39 cellular contexts compared by ENCODE assay signal in genomic region chr15:96019114-96019513, GRCh38.
"Had no signal": no experiment of that assay in that cellular context is flagged by ENCODE, and none has a peak within 500 bp of the region (broad histone marks: within the 10 kb centered on the region; RNA-seq: fewer than 3 reads in every experiment).

No MANE protein-coding gene starts in this region.

- ATAC-seq: activated CD8-positive, alpha-beta T cell treated with anti-CD3 and anti-CD28 coated beads for 36 hours; activated naive CD8-positive, alpha-beta T cell treated with anti-CD3 and anti-CD28 coated beads, Interleukin-2, amount 50 U/mL, for 24 hours; activated T-cell treated with anti-CD3 and anti-CD28 coated beads, Interleukin-2, amount 50 U/mL, for 4 hours; activated T-cell treated with anti-CD3 and anti-CD28 coated beads, Interleukin-2, amount 50 U/mL, for 72 hours; activated T-helper 17 cell treated with anti-CD3 and anti-CD28 coated beads, Interleukin-2, amount 50 U/mL, for 72 hours; body of pancreas had no signal

- FAIRE-seq: bronchial epithelial cell, TTC549 had no signal

- DNase-seq: activated B cell treated with CpG ODN at 0.5 μM for 24 hours; activated CD4-positive, alpha-beta memory T cell treated with anti-CD3 and anti-CD28 coated beads for 36 hours; activated CD4-positive, alpha-beta T cell treated with anti-CD3 and anti-CD28 coated beads for 4 hours; activated CD4-positive, alpha-beta T cell treated with anti-CD3 and anti-CD28 coated beads, Interleukin-2, amount 10 ng/mL, durations not matched to agents 24 days and 14 days; activated CD4-positive, alpha-beta T cell treated with anti-CD3 and anti-CD28 coated beads, Interleukin-2, amount 50 U/mL, for 1 hour; activated CD4-positive, alpha-beta T cell treated with anti-CD3 and anti-CD28 coated beads, Interleukin-2, amount 50 U/mL, for 4 hours; activated CD4-positive, CD25-positive, alpha-beta regulatory T cell treated with anti-CD3 and anti-CD28 coated beads, Interleukin-2, amount 50 U/mL, for 72 hours; activated CD8-positive, alpha-beta memory T cell treated with anti-CD3 and anti-CD28 coated beads, Interleukin-2, amount 50 U/mL, for 4 hours; activated CD8-positive, alpha-beta T cell treated with anti-CD3 and anti-CD28 coated beads for 36 hours; activated gamma-delta T cell; activated naive CD4-positive, alpha-beta T cell treated with anti-CD3 and anti-CD28 coated beads, Interleukin-2, amount 10 ng/mL, durations not matched to agents 7 days and 5 days; activated naive CD4-positive, alpha-beta T cell treated with Interleukin-2 at 50 U/mL for 16 hours; activated naive CD8-positive, alpha-beta T cell treated with anti-CD3 and anti-CD28 coated beads, Interleukin-2, amount 10 ng/mL, durations not matched to agents 7 days and 5 days; activated naive CD8-positive, alpha-beta T cell treated with anti-CD3 and anti-CD28 coated beads, Interleukin-2, amount 50 U/mL, for 24 hours; activated T-cell treated with anti-CD3 and anti-CD28 coated beads for 4 hours; activated T-cell treated with anti-CD3 and anti-CD28 coated beads, Interleukin-2, amount 50 U/mL, for 1 hour; activated T-cell treated with anti-CD3 and anti-CD28 coated beads, Interleukin-2, amount 50 U/mL, for 4 hours; activated T-cell treated with anti-CD3 and anti-CD28 coated beads, Interleukin-2, amount 50 U/mL, for 72 hours; amygdala; anterior cingulate cortex; body of pancreas; brain microvascular endothelial cell; caudate nucleus; cerebellar nuclear complex; T-helper 1 cell; T-helper 2 cell; T-helper 9 cell had no signal

- H3K9me3 Mint-ChIP-seq: activated B cell treated with CpG ODN at 0.5 μM for 24 hours; activated CD8-positive, alpha-beta T cell treated with anti-CD3 and anti-CD28 coated beads for 36 hours; activated naive CD4-positive, alpha-beta T cell treated with anti-CD3 and anti-CD28 coated beads, Interleukin-2, amount 50 U/mL, for 24 hours; activated naive CD8-positive, alpha-beta T cell treated with anti-CD3 and anti-CD28 coated beads, Interleukin-2, amount 50 U/mL, for 24 hours; activated T-cell treated with anti-CD3 and anti-CD28 coated beads, Interleukin-2, amount 50 U/mL, for 4 hours; central memory CD8-positive, alpha-beta T cell had no signal

- H3K36me3 Mint-ChIP-seq: activated CD4-positive, alpha-beta memory T cell treated with anti-CD3 and anti-CD28 coated beads for 36 hours; activated naive CD4-positive, alpha-beta T cell treated with anti-CD3 and anti-CD28 coated beads, Interleukin-2, amount 10 ng/mL, durations not matched to agents 7 days and 5 days; activated naive CD4-positive, alpha-beta T cell treated with anti-CD3 and anti-CD28 coated beads, Interleukin-2, amount 50 U/mL, for 24 hours; activated naive CD8-positive, alpha-beta T cell; activated naive CD8-positive, alpha-beta T cell treated with anti-CD3 and anti-CD28 coated beads, Interleukin-2, amount 10 ng/mL, durations not matched to agents 7 days and 5 days had no signal

- H3K27me3 Mint-ChIP-seq: activated B cell treated with CpG ODN at 0.5 μM for 24 hours; central memory CD8-positive, alpha-beta T cell had no signal

- H3K27ac ChIP-seq: ascending aorta, body of pancreas, brain microvascular endothelial cell, cardiac muscle cell, VCaP had no signal

- H3K4me1 Mint-ChIP-seq: activated B cell treated with CpG ODN at 0.5 μM for 24 hours; activated CD4-positive, alpha-beta T cell treated with anti-CD3 and anti-CD28 coated beads, Interleukin-2, amount 10 ng/mL, durations not matched to agents 24 days and 14 days; activated naive CD4-positive, alpha-beta T cell treated with anti-CD3 and anti-CD28 coated beads, Interleukin-2, amount 10 ng/mL, durations not matched to agents 7 days and 5 days; activated naive CD4-positive, alpha-beta T cell treated with anti-CD3 and anti-CD28 coated beads, Interleukin-2, amount 50 U/mL, for 24 hours; activated naive CD8-positive, alpha-beta T cell treated with anti-CD3 and anti-CD28 coated beads, Interleukin-2, amount 10 ng/mL, durations not matched to agents 7 days and 5 days; activated naive CD8-positive, alpha-beta T cell treated with anti-CD3 and anti-CD28 coated beads, Interleukin-2, amount 50 U/mL, for 24 hours; activated T-helper 17 cell treated with anti-CD3 and anti-CD28 coated beads, Interleukin-2, amount 50 U/mL, for 72 hours; central memory CD8-positive, alpha-beta T cell had no signal

- H3K9me3 ChIP-seq: ascending aorta, body of pancreas had no signal

- H3K27ac Mint-ChIP-seq: activated B cell treated with CpG ODN at 0.5 μM for 24 hours; activated CD4-positive, alpha-beta memory T cell treated with anti-CD3 and anti-CD28 coated beads for 36 hours; activated CD4-positive, alpha-beta T cell treated with anti-CD3 and anti-CD28 coated beads, Interleukin-2, amount 10 ng/mL, durations not matched to agents 24 days and 14 days; activated CD8-positive, alpha-beta T cell treated with anti-CD3 and anti-CD28 coated beads for 36 hours; activated naive CD4-positive, alpha-beta T cell treated with anti-CD3 and anti-CD28 coated beads, Interleukin-2, amount 10 ng/mL, durations not matched to agents 7 days and 5 days; activated naive CD4-positive, alpha-beta T cell treated with anti-CD3 and anti-CD28 coated beads, Interleukin-2, amount 50 U/mL, for 24 hours; activated naive CD8-positive, alpha-beta T cell; activated naive CD8-positive, alpha-beta T cell treated with anti-CD3 and anti-CD28 coated beads, Interleukin-2, amount 10 ng/mL, durations not matched to agents 7 days and 5 days; activated naive CD8-positive, alpha-beta T cell treated with anti-CD3 and anti-CD28 coated beads, Interleukin-2, amount 50 U/mL, for 24 hours; activated T-cell treated with anti-CD3 and anti-CD28 coated beads, Interleukin-2, amount 50 U/mL, for 72 hours; activated T-helper 1 cell treated with anti-CD3 and anti-CD28 coated beads, Interleukin-12 subunit alpha, Interleukin-12 subunit beta, Interleukin-2, Interleukin-4 antibody, amounts not matched to agents 30 ng/mL and 10 ng/mL and 1 ng/mL, durations not matched to agents 14 hours and 24 hours and 36 hours; activated T-helper 17 cell treated with anti-CD3 and anti-CD28 coated beads, Interleukin-2, amount 50 U/mL, for 72 hours; T-helper 1 cell treated with Interleukin-12 subunit alpha and Interleukin-12 subunit beta and Interleukin-4 antibody, amounts not matched to agents 30 μg/mL and 1 μg/mL, for 36 hours; T-helper 2 cell treated with Interferon-gamma antibody and Interleukin-4, amounts not matched to agents 5 μg/mL and 100 μg/mL, for 36 hours had no signal

- H3K36me3 ChIP-seq: ascending aorta, brain microvascular endothelial cell, cardiac muscle cell had no signal

- H3K4me3 Mint-ChIP-seq: activated B cell treated with CpG ODN at 0.5 μM for 24 hours; activated CD4-positive, alpha-beta memory T cell treated with anti-CD3 and anti-CD28 coated beads for 36 hours; activated CD4-positive, alpha-beta T cell treated with anti-CD3 and anti-CD28 coated beads, Interleukin-2, amount 10 ng/mL, durations not matched to agents 24 days and 14 days; activated CD8-positive, alpha-beta T cell treated with anti-CD3 and anti-CD28 coated beads for 36 hours; activated naive CD4-positive, alpha-beta T cell treated with anti-CD3 and anti-CD28 coated beads, Interleukin-2, amount 10 ng/mL, durations not matched to agents 7 days and 5 days; activated naive CD4-positive, alpha-beta T cell treated with anti-CD3 and anti-CD28 coated beads, Interleukin-2, amount 50 U/mL, for 24 hours; activated naive CD8-positive, alpha-beta T cell; activated naive CD8-positive, alpha-beta T cell treated with anti-CD3 and anti-CD28 coated beads, Interleukin-2, amount 10 ng/mL, durations not matched to agents 7 days and 5 days; activated naive CD8-positive, alpha-beta T cell treated with anti-CD3 and anti-CD28 coated beads, Interleukin-2, amount 50 U/mL, for 24 hours; activated T-cell treated with anti-CD3 and anti-CD28 coated beads, Interleukin-2, amount 50 U/mL, for 4 hours; activated T-cell treated with anti-CD3 and anti-CD28 coated beads, Interleukin-2, amount 50 U/mL, for 72 hours; activated T-helper 1 cell treated with anti-CD3 and anti-CD28 coated beads, Interleukin-12 subunit alpha, Interleukin-12 subunit beta, Interleukin-2, Interleukin-4 antibody, amounts not matched to agents 30 ng/mL and 10 ng/mL and 1 ng/mL, durations not matched to agents 14 hours and 24 hours and 36 hours; activated T-helper 17 cell treated with anti-CD3 and anti-CD28 coated beads, Interleukin-2, amount 50 U/mL, for 72 hours; central memory CD8-positive, alpha-beta T cell; T-helper 1 cell treated with Interleukin-12 subunit alpha and Interleukin-12 subunit beta and Interleukin-4 antibody, amounts not matched to agents 30 μg/mL and 1 μg/mL, for 36 hours; T-helper 2 cell treated with Interferon-gamma antibody and Interleukin-4, amounts not matched to agents 5 μg/mL and 100 μg/mL, for 36 hours had no signal

- H3K4me3 ChIP-seq: ascending aorta, body of pancreas, cardiac muscle cell had no signal

- H3K4me1 ChIP-seq: ascending aorta, body of pancreas had no signal

- H3K27me3 ChIP-seq: ascending aorta, body of pancreas, brain microvascular endothelial cell, cardiac muscle cell had no signal
